In the genomic region with DNA sequence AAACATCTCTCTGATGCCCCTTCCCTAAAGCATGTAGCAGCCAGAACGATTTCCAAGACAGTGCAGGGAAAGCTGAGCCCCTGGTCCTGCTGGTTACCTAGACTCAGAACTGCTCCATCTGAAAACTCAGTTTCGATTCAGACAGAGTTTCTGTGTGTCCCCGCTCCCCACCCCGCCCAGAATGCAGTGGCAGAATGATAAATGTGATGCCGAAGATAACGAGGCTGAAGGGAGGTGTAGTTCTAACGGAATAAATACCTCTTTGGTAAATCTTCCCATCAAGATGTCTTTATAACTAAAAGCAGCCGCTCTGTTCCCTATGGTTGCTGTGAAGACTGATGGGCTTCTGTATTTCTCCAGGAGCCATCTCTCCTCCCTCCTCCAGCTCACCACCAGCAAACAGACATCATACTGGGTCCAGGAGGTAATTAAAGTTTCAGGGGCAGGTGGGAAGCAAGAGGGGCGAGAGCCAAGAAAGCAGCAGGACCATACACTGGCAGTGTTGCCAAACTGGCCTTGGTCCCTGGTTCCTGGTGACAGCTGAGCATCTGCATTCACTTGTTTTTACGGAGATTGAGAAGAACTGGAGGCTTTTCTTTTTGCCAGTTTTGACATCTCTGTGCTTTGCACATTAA, we compare ENCODE assay signal across 13 cellular contexts.
DNase-seq lines count a peak whose midpoint lies in the region; ATAC-seq and TF ChIP-seq lines count a peak whose summit lies in the region.
"Had no signal": no experiment of that assay in that cellular context is flagged by ENCODE, and none has a peak within 500 bp of the region (broad histone marks: within the 10 kb centered on the region; RNA-seq: fewer than 3 reads in every experiment).

No MANE protein-coding gene starts in this region.

- peak; percentile 89 for DNase-seq in G401 (ENCODE audit: low spot score)
- DNase-seq in NCI-H446 (lab: John Stamatoyannopoulos, UW), result peak; percentile 84 to 97
- peak; percentile 7 for DNase-seq in pons (ENCODE audit: low spot score)
- DNase-seq in Calu3, result no peak
- DNase-seq: BE2C; CD4-positive, alpha-beta memory T cell; DMS53 had no signal

- H3K4me1 Mint-ChIP-seq in brain (peaks cover 8% of the 10 kb centered on the region), Calu3 (ENCODE audit: low read depth, unreplicated experiment) (no peaks in the 10 kb centered on the region)
- H3K4me1 Mint-ChIP-seq: CD4-positive, alpha-beta memory T cell had no signal

- in situ Hi-C loops in G401 (cut with HindIII; ENCODE audit: low sequenced_read_pairs), result no loop called here

- CTCF ChIA-PET in Calu3 (lab: Charles Lee), result no interaction called here

- H3K4me3 Mint-ChIP-seq in brain (peak overlapping the region in 1 of 5 experiments; percentile 33), Calu3 (ENCODE audit: low read depth, unreplicated experiment) (no peak overlapping the region)
- H3K4me3 Mint-ChIP-seq: CD4-positive, alpha-beta memory T cell; GM23338; IgD-negative memory B cell had no signal

- TF ChIP-seq CTCF in brain (conservative IDR thresholded peaks at IDR 0.05) (no peak), Calu3 (IDR thresholded peaks at IDR 0.05; ENCODE audit: unreplicated experiment) (no peak)

- ATAC-seq in GM18502 (IDR thresholded peaks at IDR 0.05; ENCODE audit: poor library complexity, unreplicated experiment), result no peak
- ATAC-seq: A549, GM12878, GM23338 had no signal

- H3K36me3 Mint-ChIP-seq in brain (no peaks in the 10 kb centered on the region), Calu3 (ENCODE audit: insufficient read depth, unreplicated experiment) (no peaks in the 10 kb centered on the region)
- H3K36me3 Mint-ChIP-seq: CD4-positive, alpha-beta memory T cell; IgD-negative memory B cell had no signal

- no peaks in the 10 kb centered on the region for H3K27me3 Mint-ChIP-seq in brain
- H3K27me3 Mint-ChIP-seq in Calu3 (ENCODE audit: unreplicated experiment), result peaks cover 85% of the 10 kb centered on the region

- H3K27ac Mint-ChIP-seq in brain (peak overlapping the region in 3 of 5 experiments; percentile 8 to 90 (median 85)), Calu3 (ENCODE audit: unreplicated experiment) (no peak overlapping the region)
- H3K27ac Mint-ChIP-seq: CD4-positive, alpha-beta memory T cell; GM23338 had no signal

- no TSS peak for BruUV-seq in Calu3 (replicated peaks; lab: Mats Ljungman, UMichigan)

- intact Hi-C loops in Calu3 (cut with micrococcal nuclease; ENCODE audit: unreplicated experiment), result no loop called here

- H3K9me3 Mint-ChIP-seq in brain, result no peaks in the 10 kb centered on the region
- no peaks in the 10 kb centered on the region for H3K9me3 Mint-ChIP-seq in Calu3 (ENCODE audit: low read depth, unreplicated experiment)
- H3K9me3 Mint-ChIP-seq: GM23338 had no signal
